In the genomic region with DNA sequence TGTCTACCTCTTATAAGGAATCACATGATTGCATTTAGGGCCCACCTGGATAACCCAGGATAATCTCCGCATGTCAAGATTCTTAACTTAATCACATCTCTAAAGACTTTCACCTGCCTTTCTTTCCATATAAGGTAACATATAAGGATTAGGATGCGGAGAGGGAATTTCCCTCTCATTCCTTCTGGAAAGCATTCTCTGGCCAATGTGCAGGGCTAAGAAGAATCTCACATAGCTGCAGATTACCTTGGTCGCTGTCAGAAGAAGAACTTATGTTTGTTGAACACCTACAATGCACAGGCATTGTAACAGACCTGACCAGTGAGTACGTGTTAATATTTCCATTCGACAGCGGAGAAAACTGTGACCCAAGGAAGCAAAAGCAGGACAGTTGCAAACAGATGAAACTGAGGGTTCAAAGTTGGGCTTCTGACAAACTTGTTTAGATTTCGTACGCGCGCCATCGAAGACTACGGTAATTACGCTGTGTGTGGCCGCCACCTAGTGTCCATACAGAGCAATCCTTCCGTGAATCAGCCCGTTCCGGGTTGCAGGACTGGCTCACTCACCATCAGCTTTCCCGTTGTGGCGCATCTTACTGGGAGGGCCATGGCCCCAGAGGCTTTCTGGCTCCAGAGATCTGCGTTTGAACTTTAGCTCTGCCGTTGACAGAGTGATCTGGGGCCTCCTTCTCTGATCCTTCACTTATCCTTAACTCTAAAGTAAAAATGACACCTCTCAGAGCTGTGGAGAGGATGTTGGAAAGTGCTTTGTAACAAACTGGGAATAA, we compare ENCODE assay signal across 8 cellular contexts. TPM values are rescaled to one million over a fixed set of nuclear protein-coding genes. Genes with fewer than 3 reads are reported as not detected.
DNase-seq lines count a peak whose midpoint lies in the region; ATAC-seq lines count a peak whose summit lies in the region.

No MANE protein-coding gene starts in this region.

- intact Hi-C loops in left ventricle myocardium superior (cut with micrococcal nuclease): loop anchor here (10.0 kb wide), 1 partner anchor 398 kb away; no protein-coding TSS in a partner anchor

- peak; percentile 58 for ATAC-seq in GM19468 (IDR thresholded peaks at IDR 0.05; ENCODE audit: extremely low read depth, unreplicated experiment)
- ATAC-seq in left ventricle myocardium superior: peak; percentile 89
- ATAC-seq in GM19452 (IDR thresholded peaks at IDR 0.05; ENCODE audit: unreplicated experiment): no peak

- DNase-seq in Ammon's horn (ENCODE audit: low spot score) (peak; percentile 84), NCI-H1048 (lab: John Stamatoyannopoulos, UW) (peak; percentile 23), T-helper 1 cell (peak; percentile 29 to 76 (median 46)), amniotic stem cell (lab: John Stamatoyannopoulos, UW) (peak; percentile 54), left ventricle myocardium superior (peak; percentile 65), renal cortical epithelial cell (ENCODE audit: low read depth) (peak; percentile 49)

RNA-seq across cellular contexts. Expression of a gene that starts 9.5 kb away (rescaled TPM):
- total RNA-seq in left ventricle myocardium superior (0.25 TPM), renal cortical epithelial cell (0.10 TPM in 1 of 2 replicates, not detected in the other)

RNA-seq across cellular contexts. Expression of a gene that starts 13.0 kb away (rescaled TPM):
- total RNA-seq in left ventricle myocardium superior (not detected), renal cortical epithelial cell (0.35 TPM in 1 of 2 replicates, not detected in the other)

RNA-seq across cellular contexts. Expression of a gene that starts 28.0 kb away (rescaled TPM):
- total RNA-seq in left ventricle myocardium superior (4.1 TPM), renal cortical epithelial cell (0.17 and 0.45 TPM in 2 replicates)

RNA-seq across cellular contexts. Expression of a gene that starts 53.3 kb away (rescaled TPM):
- 7.8 TPM for total RNA-seq in left ventricle myocardium superior
- total RNA-seq in renal cortical epithelial cell: 5.9 and 14.2 TPM in 2 replicates

Comparison
In these comparisons a context has a peak if more than half of its experiments do, and no peak if none do; other contexts are left out.
1. DNase-seq: peak in every context shown above with its lines; median percentile 84 in Ammon's horn; 65 in left ventricle myocardium superior; 54 in amniotic stem cell; 49 in renal cortical epithelial cell; 46 in T-helper 1 cell; 23 in NCI-H1048.